Comparison of ENCODE assay signal across 8 cellular contexts in genomic region chr7:5532520-5533335, GRCh38. TPM values are rescaled to one million over a fixed set of nuclear protein-coding genes. Genes with fewer than 3 reads are reported as not detected.
DNase-seq lines count a peak whose midpoint lies in the region; ATAC-seq, FAIRE-seq and TF ChIP-seq lines count a peak whose summit lies in the region.

No MANE protein-coding gene starts in this region.

- peak overlapping the region; percentile 47 for H3K4me2 ChIP-seq in keratinocyte (ENCODE audit: control insufficient read depth, extremely low read depth, insufficient read depth, low read depth, low read length)

- no peak overlapping the region for H3K27ac ChIP-seq in keratinocyte (ENCODE audit: control insufficient read depth, insufficient read depth, low read length)

- no peaks in the 10 kb centered on the region for H3K9me3 Mint-ChIP-seq in activated T-helper 2 cell treated with anti-CD3 and anti-CD28 coated beads, Interferon-gamma antibody, Interleukin-2, Interleukin-4, amounts not matched to agents 10 μg/mL and 5 μg/mL and 100 μg/mL, durations not matched to agents 14 hours and 24 hours and 36 hours

- no peak overlapping the region for H3K9ac ChIP-seq in keratinocyte (ENCODE audit: control insufficient read depth, extremely low read depth, insufficient read depth, low read length)

- H3K36me3 ChIP-seq in keratinocyte (ENCODE audit: control insufficient read depth in 2 of 2, extremely low read depth in 1 of 2, insufficient read depth in 2 of 2, low read length in 2 of 2), result peaks cover 15 to 19% of the 10 kb centered on the region in 2 experiments

- peaks cover 22% of the 10 kb centered on the region for H3K36me3 Mint-ChIP-seq in activated T-helper 2 cell treated with anti-CD3 and anti-CD28 coated beads, Interferon-gamma antibody, Interleukin-2, Interleukin-4, amounts not matched to agents 10 μg/mL and 5 μg/mL and 100 μg/mL, durations not matched to agents 14 hours and 24 hours and 36 hours (ENCODE audit: low read depth)

- H3K4me3 ChIP-seq in keratinocyte (ENCODE audit: control insufficient read depth in 2 of 3, extremely low read depth in 1 of 3, insufficient read depth in 2 of 3, low read depth in 1 of 3, low read length in 3 of 3), result no peak overlapping the region

- intact Hi-C loops in activated T-helper 2 cell treated with anti-CD3 and anti-CD28 coated beads, Interferon-gamma antibody, Interleukin-2, Interleukin-4, amounts not matched to agents 10 μg/mL and 5 μg/mL and 100 μg/mL, durations not matched to agents 14 hours and 24 hours and 36 hours (cut with micrococcal nuclease), result no loop called here

- TF ChIP-seq CTCF in GM10248 (IDR thresholded peaks at IDR 0.05; ENCODE audit: control extremely low read depth, extremely low read depth, low read depth, missing control alignments) (no peak), keratinocyte (optimal IDR thresholded peaks at IDR 0.05 in 1 of 3, IDR thresholded peaks at IDR 0.05 in 1 of 3, conservative IDR thresholded peaks at IDR 0.05 in 1 of 3; ENCODE audit: extremely low read depth in 1 of 3, insufficient read depth in 2 of 3, low read length in 3 of 3) (no peak)

- no peaks in the 10 kb centered on the region for H3K9me1 ChIP-seq in keratinocyte (ENCODE audit: control insufficient read depth, extremely low read depth, insufficient read depth, low read length)

- CTCF ChIA-PET in GM10248 (lab: Yijun Ruan, JAX), result interaction anchor here (0.8 to 2.5 kb wide), 6 partner anchors 10 to 170 kb away, joined by 3 to 10 read pairs (median 4); no protein-coding TSS in a partner anchor

- ATAC-seq in GM21723 (IDR thresholded peaks at IDR 0.05; ENCODE audit: unreplicated experiment), result peak; percentile 37

- no peaks in the 10 kb centered on the region for H3K27me3 Mint-ChIP-seq in activated T-helper 2 cell treated with anti-CD3 and anti-CD28 coated beads, Interferon-gamma antibody, Interleukin-2, Interleukin-4, amounts not matched to agents 10 μg/mL and 5 μg/mL and 100 μg/mL, durations not matched to agents 14 hours and 24 hours and 36 hours (ENCODE audit: low read depth)

- peaks cover 17% of the 10 kb centered on the region for H4K20me1 ChIP-seq in keratinocyte (ENCODE audit: control insufficient read depth, extremely low read depth, insufficient read depth, low read length)

- H2AFZ ChIP-seq in keratinocyte (ENCODE audit: control insufficient read depth, low read length), result peak overlapping the region; percentile 28

- dilution Hi-C loops in keratinocyte (cut with MboI; ENCODE audit: extremely low pct_ligation_motif_present, low sequenced_read_pairs), result no loop called here

- peak overlapping the region; percentile 82 for H3K4me3 Mint-ChIP-seq in activated T-helper 2 cell treated with anti-CD3 and anti-CD28 coated beads, Interferon-gamma antibody, Interleukin-2, Interleukin-4, amounts not matched to agents 10 μg/mL and 5 μg/mL and 100 μg/mL, durations not matched to agents 14 hours and 24 hours and 36 hours (ENCODE audit: low read depth)

- H3K4me1 Mint-ChIP-seq in activated T-helper 2 cell treated with anti-CD3 and anti-CD28 coated beads, Interferon-gamma antibody, Interleukin-2, Interleukin-4, amounts not matched to agents 10 μg/mL and 5 μg/mL and 100 μg/mL, durations not matched to agents 14 hours and 24 hours and 36 hours (ENCODE audit: low read depth), result peaks cover 18% of the 10 kb centered on the region

- H3K27me3 ChIP-seq in keratinocyte (ENCODE audit: control insufficient read depth, extremely low read depth, insufficient read depth, low read length), result no peaks in the 10 kb centered on the region

- H3K4me1 ChIP-seq in keratinocyte (ENCODE audit: control insufficient read depth, extremely low read depth, insufficient read depth, low read length), result peaks cover 33% of the 10 kb centered on the region

- no peak for FAIRE-seq in keratinocyte (lab: Jason Lieb, UNC)

- no peaks in the 10 kb centered on the region for H3K9me3 ChIP-seq in keratinocyte (ENCODE audit: control insufficient read depth, low read depth, low read length)

- H3K79me2 ChIP-seq in keratinocyte (ENCODE audit: control insufficient read depth, insufficient read depth, low read length), result peaks cover 31% of the 10 kb centered on the region

- H3K27ac Mint-ChIP-seq in activated T-helper 2 cell treated with anti-CD3 and anti-CD28 coated beads, Interferon-gamma antibody, Interleukin-2, Interleukin-4, amounts not matched to agents 10 μg/mL and 5 μg/mL and 100 μg/mL, durations not matched to agents 14 hours and 24 hours and 36 hours, result peak overlapping the region; percentile 74

- peak; percentile 87 for DNase-seq in GM10248 (ENCODE audit: extremely low spot score)
- DNase-seq in MV-4-11 (lab: John Stamatoyannopoulos, UW), result peak; percentile 81
- DNase-seq in activated T-helper 2 cell treated with anti-CD3 and anti-CD28 coated beads, Interferon-gamma antibody, Interleukin-2, Interleukin-4, amounts not matched to agents 10 μg/mL and 5 μg/mL and 100 μg/mL, durations not matched to agents 14 hours and 24 hours and 36 hours (ENCODE audit: low spot score), result no peak
- no peak for DNase-seq in keratinocyte (ENCODE audit: low read depth, low spot score)
- peak; percentile 44 to 52 for DNase-seq in stimulated activated CD4-positive, alpha-beta T cell treated with anti-CD3 and anti-CD28 coated beads, Interleukin-4, amount 100 ng/mL, for 4 hours
- DNase-seq in COLO829 (ENCODE audit: low spot score), result no peak
- no peak for DNase-seq in SK-N-DZ (ENCODE audit: low spot score)

- POLR2A ChIA-PET in GM10248 (lab: Yijun Ruan, JAX), result interaction anchor here (0.6 to 1.1 kb wide), 6 partner anchors 9 to 161 kb away, joined by 3 to 6 read pairs (median 4); no protein-coding TSS in a partner anchor

RNA-seq across cellular contexts. Expression of gene ACTB, which starts 2.3 kb away (rescaled TPM):
- 8,716 and 8,813 TPM in 2 replicates for total RNA-seq in activated T-helper 2 cell treated with anti-CD3 and anti-CD28 coated beads, Interferon-gamma antibody, Interleukin-2, Interleukin-4, amounts not matched to agents 10 μg/mL and 5 μg/mL and 100 μg/mL, durations not matched to agents 14 hours and 24 hours and 36 hours
- polyA plus RNA-seq in keratinocyte, result 1,228 to 8,235 TPM (median 2,524 TPM) in 3 replicates
- polyA plus RNA-seq in keratinocyte (2011; ENCODE audit: low read depth), result 3,632 TPM
- polyA plus RNA-seq in keratinocyte (2011; cell fraction: cytosol; rRNA removed), result 4,849 and 6,825 TPM in 2 replicates
- polyA plus RNA-seq in keratinocyte (2011; cell fraction: nucleus; rRNA removed), result 2,749 and 3,387 TPM in 2 replicates
- polyA plus RNA-seq in keratinocyte (2012; ENCODE audit: low replicate concordance), result 4,481 and 9,157 TPM in 2 replicates
- polyA minus RNA-seq in keratinocyte, result 3,922 to 40,353 TPM (median 4,512 TPM) in 3 replicates
- polyA minus RNA-seq in keratinocyte (2011; cell fraction: cytosol; rRNA and poly(A)+ RNA removed), result 6,321 TPM
- 1,165 and 1,651 TPM in 2 replicates for polyA minus RNA-seq in keratinocyte (2011; cell fraction: nucleus; rRNA and poly(A)+ RNA removed)
- 1,790 and 2,058 TPM in 2 replicates for polyA plus RNA-seq in SK-N-DZ (2014; cell fraction: cytosol; rRNA removed)
- 1,150 and 2,442 TPM in 2 replicates for polyA plus RNA-seq in SK-N-DZ (2014; cell fraction: nucleus; rRNA removed)

RNA-seq across cellular contexts. Expression of gene FBXL18, which starts 19.1 kb away (rescaled TPM):
- 14.0 and 14.4 TPM in 2 replicates for total RNA-seq in activated T-helper 2 cell treated with anti-CD3 and anti-CD28 coated beads, Interferon-gamma antibody, Interleukin-2, Interleukin-4, amounts not matched to agents 10 μg/mL and 5 μg/mL and 100 μg/mL, durations not matched to agents 14 hours and 24 hours and 36 hours
- 3.4 to 8.8 TPM (median 3.6 TPM) in 3 replicates for polyA plus RNA-seq in keratinocyte
- 2.7 TPM for polyA plus RNA-seq in keratinocyte (2011; ENCODE audit: low read depth)
- 3.6 and 8.5 TPM in 2 replicates for polyA plus RNA-seq in keratinocyte (2011; cell fraction: cytosol; rRNA removed)
- polyA plus RNA-seq in keratinocyte (2011; cell fraction: nucleus; rRNA removed), result 9.9 and 14.7 TPM in 2 replicates
- polyA plus RNA-seq in keratinocyte (2012; ENCODE audit: low replicate concordance), result 5.2 and 14.5 TPM in 2 replicates
- 8.8 to 24.4 TPM (median 10.1 TPM) in 3 replicates for polyA minus RNA-seq in keratinocyte
- polyA minus RNA-seq in keratinocyte (2011; cell fraction: cytosol; rRNA and poly(A)+ RNA removed), result 25.5 TPM
- 24.0 and 26.2 TPM in 2 replicates for polyA minus RNA-seq in keratinocyte (2011; cell fraction: nucleus; rRNA and poly(A)+ RNA removed)
- 6.6 and 10.6 TPM in 2 replicates for polyA plus RNA-seq in SK-N-DZ (2014; cell fraction: cytosol; rRNA removed)
- 4.4 and 5.9 TPM in 2 replicates for polyA plus RNA-seq in SK-N-DZ (2014; cell fraction: nucleus; rRNA removed)

RNA-seq across cellular contexts. Expression of gene FSCN1, which starts 59.9 kb away (rescaled TPM):
- 30.3 and 30.7 TPM in 2 replicates for total RNA-seq in activated T-helper 2 cell treated with anti-CD3 and anti-CD28 coated beads, Interferon-gamma antibody, Interleukin-2, Interleukin-4, amounts not matched to agents 10 μg/mL and 5 μg/mL and 100 μg/mL, durations not matched to agents 14 hours and 24 hours and 36 hours
- polyA plus RNA-seq in keratinocyte, result 133 to 291 TPM (median 149 TPM) in 3 replicates
- polyA plus RNA-seq in keratinocyte (2011; ENCODE audit: low read depth), result 120 TPM
- polyA plus RNA-seq in keratinocyte (2011; cell fraction: cytosol; rRNA removed), result 92.2 and 328 TPM in 2 replicates
- polyA plus RNA-seq in keratinocyte (2011; cell fraction: nucleus; rRNA removed), result 106 and 176 TPM in 2 replicates
- polyA plus RNA-seq in keratinocyte (2012; ENCODE audit: low replicate concordance), result 132 and 514 TPM in 2 replicates
- polyA minus RNA-seq in keratinocyte, result 100 to 357 TPM (median 134 TPM) in 3 replicates
- 829 TPM for polyA minus RNA-seq in keratinocyte (2011; cell fraction: cytosol; rRNA and poly(A)+ RNA removed)
- polyA minus RNA-seq in keratinocyte (2011; cell fraction: nucleus; rRNA and poly(A)+ RNA removed), result 210 and 230 TPM in 2 replicates
- 513 and 629 TPM in 2 replicates for polyA plus RNA-seq in SK-N-DZ (2014; cell fraction: cytosol; rRNA removed)
- polyA plus RNA-seq in SK-N-DZ (2014; cell fraction: nucleus; rRNA removed), result 276 and 299 TPM in 2 replicates

Comparison
In these comparisons a context has a peak if more than half of its experiments do, and no peak if none do; other contexts are left out.
1. DNase-seq: peak in GM10248 (single experiment), MV-4-11 (single experiment) and stimulated activated CD4-positive, alpha-beta T cell treated with anti-CD3 and anti-CD28 coated beads, Interleukin-4, amount 100 ng/mL, for 4 hours (2 of 2); none in activated T-helper 2 cell treated with anti-CD3 and anti-CD28 coated beads, Interferon-gamma antibody, Interleukin-2, Interleukin-4, amounts not matched to agents 10 μg/mL and 5 μg/mL and 100 μg/mL, durations not matched to agents 14 hours and 24 hours and 36 hours (single experiment), keratinocyte (single experiment), COLO829 (single experiment) and SK-N-DZ (single experiment).